ENCODE assay signal across 1 cellular context in the genomic region with DNA sequence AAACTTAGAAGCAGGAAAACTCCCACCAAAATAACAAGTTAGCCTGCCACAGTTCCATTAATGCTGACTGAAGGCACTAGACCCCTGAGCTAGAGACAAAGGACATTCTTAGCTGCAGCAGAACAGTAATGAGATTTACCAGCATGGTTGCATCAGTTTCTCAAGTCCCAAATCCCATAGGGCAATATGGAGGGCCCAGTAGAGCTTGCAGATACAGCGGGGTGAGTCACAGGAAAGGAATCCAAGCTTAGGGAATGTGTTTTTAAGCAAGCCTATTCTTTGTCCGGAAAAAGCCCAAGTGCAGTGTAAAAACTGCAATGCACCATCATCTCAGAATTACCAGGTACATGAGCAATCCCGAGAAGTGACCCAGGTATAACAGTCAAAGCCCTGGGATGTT.
TF ChIP-seq lines count a peak whose summit lies in the region.

No MANE protein-coding gene starts in this region.

TF ChIP-seq in GM23338, 12 proteins besides CTCF, POLR2A, EP300 and RAD21 (continued from another document):
- TF ChIP-seq, protein P1, sequence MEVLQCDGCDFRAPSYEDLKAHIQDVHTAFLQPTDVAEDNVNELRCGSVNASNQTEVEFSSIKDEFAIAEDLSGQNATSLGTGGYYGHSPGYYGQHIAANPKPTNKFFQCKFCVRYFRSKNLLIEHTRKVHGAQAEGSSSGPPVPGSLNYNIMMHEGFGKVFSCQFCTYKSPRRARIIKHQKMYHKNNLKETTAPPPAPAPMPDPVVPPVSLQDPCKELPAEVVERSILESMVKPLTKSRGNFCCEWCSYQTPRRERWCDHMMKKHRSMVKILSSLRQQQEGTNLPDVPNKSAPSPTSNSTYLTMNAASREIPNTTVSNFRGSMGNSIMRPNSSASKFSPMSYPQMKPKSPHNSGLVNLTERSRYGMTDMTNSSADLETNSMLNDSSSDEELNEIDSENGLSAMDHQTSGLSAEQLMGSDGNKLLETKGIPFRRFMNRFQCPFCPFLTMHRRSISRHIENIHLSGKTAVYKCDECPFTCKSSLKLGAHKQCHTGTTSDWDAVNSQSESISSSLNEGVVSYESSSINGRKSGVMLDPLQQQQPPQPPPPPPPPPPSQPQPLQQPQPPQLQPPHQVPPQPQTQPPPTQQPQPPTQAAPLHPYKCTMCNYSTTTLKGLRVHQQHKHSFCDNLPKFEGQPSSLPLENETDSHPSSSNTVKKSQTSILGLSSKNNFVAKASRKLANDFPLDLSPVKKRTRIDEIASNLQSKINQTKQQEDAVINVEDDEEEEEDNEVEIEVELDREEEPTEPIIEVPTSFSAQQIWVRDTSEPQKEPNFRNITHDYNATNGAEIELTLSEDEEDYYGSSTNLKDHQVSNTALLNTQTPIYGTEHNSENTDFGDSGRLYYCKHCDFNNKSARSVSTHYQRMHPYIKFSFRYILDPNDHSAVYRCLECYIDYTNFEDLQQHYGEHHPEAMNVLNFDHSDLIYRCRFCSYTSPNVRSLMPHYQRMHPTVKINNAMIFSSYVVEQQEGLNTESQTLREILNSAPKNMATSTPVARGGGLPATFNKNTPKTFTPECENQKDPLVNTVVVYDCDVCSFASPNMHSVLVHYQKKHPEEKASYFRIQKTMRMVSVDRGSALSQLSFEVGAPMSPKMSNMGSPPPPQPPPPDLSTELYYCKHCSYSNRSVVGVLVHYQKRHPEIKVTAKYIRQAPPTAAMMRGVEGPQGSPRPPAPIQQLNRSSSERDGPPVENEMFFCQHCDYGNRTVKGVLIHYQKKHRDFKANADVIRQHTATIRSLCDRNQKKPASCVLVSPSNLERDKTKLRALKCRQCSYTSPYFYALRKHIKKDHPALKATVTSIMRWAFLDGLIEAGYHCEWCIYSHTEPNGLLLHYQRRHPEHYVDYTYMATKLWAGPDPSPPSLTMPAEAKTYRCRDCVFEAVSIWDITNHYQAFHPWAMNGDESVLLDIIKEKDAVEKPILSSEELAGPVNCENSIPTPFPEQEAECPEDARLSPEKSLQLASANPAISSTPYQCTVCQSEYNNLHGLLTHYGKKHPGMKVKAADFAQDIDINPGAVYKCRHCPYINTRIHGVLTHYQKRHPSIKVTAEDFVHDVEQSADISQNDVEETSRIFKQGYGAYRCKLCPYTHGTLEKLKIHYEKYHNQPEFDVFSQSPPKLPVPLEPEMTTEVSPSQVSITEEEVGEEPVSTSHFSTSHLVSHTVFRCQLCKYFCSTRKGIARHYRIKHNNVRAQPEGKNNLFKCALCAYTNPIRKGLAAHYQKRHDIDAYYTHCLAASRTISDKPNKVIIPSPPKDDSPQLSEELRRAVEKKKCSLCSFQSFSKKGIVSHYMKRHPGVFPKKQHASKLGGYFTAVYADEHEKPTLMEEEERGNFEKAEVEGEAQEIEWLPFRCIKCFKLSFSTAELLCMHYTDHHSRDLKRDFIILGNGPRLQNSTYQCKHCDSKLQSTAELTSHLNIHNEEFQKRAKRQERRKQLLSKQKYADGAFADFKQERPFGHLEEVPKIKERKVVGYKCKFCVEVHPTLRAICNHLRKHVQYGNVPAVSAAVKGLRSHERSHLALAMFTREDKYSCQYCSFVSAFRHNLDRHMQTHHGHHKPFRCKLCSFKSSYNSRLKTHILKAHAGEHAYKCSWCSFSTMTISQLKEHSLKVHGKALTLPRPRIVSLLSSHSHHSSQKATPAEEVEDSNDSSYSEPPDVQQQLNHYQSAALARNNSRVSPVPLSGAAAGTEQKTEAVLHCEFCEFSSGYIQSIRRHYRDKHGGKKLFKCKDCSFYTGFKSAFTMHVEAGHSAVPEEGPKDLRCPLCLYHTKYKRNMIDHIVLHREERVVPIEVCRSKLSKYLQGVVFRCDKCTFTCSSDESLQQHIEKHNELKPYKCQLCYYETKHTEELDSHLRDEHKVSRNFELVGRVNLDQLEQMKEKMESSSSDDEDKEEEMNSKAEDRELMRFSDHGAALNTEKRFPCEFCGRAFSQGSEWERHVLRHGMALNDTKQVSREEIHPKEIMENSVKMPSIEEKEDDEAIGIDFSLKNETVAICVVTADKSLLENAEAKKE (CRISPR knock-in tag; IDR thresholded peaks at IDR 0.05): no peak
- TF ChIP-seq, protein P2, sequence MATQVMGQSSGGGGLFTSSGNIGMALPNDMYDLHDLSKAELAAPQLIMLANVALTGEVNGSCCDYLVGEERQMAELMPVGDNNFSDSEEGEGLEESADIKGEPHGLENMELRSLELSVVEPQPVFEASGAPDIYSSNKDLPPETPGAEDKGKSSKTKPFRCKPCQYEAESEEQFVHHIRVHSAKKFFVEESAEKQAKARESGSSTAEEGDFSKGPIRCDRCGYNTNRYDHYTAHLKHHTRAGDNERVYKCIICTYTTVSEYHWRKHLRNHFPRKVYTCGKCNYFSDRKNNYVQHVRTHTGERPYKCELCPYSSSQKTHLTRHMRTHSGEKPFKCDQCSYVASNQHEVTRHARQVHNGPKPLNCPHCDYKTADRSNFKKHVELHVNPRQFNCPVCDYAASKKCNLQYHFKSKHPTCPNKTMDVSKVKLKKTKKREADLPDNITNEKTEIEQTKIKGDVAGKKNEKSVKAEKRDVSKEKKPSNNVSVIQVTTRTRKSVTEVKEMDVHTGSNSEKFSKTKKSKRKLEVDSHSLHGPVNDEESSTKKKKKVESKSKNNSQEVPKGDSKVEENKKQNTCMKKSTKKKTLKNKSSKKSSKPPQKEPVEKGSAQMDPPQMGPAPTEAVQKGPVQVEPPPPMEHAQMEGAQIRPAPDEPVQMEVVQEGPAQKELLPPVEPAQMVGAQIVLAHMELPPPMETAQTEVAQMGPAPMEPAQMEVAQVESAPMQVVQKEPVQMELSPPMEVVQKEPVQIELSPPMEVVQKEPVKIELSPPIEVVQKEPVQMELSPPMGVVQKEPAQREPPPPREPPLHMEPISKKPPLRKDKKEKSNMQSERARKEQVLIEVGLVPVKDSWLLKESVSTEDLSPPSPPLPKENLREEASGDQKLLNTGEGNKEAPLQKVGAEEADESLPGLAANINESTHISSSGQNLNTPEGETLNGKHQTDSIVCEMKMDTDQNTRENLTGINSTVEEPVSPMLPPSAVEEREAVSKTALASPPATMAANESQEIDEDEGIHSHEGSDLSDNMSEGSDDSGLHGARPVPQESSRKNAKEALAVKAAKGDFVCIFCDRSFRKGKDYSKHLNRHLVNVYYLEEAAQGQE (IDR thresholded peaks at IDR 0.05; ENCODE audit: unreplicated experiment): no peak
- no peak for TF ChIP-seq ZNF114 (CRISPR knock-in tag; IDR thresholded peaks at IDR 0.05)
TF ChIP-seq in GM23338: peak in this region for 0.
